In the genomic region with DNA sequence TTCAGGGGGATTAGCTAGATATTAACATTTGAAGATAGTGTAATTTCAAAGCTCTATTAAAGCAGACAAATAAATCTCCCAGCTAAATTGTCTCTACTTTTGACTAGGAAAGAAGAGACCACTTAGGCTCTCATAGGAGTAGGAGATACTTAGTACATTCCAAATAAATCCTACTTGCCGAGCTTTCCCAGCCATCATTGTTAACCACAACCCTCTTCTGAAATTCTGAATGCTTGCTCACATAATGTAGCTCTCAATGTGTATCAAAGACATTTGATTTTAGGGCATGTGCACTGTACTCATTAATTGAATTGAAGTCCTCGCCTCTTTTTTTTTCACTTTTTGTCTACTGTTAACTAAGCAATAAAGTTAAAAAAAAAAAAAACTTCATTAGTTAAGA, we compare ENCODE assay signal across 24 cellular contexts.
DNase-seq lines count a peak whose midpoint lies in the region; ATAC-seq and TF ChIP-seq lines count a peak whose summit lies in the region.
"Had no signal": no experiment of that assay in that cellular context is flagged by ENCODE, and none has a peak within 500 bp of the region (broad histone marks: within the 10 kb centered on the region; RNA-seq: fewer than 3 reads in every experiment).

No MANE protein-coding gene starts in this region.

- no peaks in the 10 kb centered on the region for H3K79me1 ChIP-seq in neuronal stem cell (ENCODE audit: low read depth, low read length)

- no peaks in the 10 kb centered on the region for H4K20me1 ChIP-seq in smooth muscle cell (ENCODE audit: low read depth)
- H4K20me1 ChIP-seq: BLaER1 treated with 17β-estradiol and CSF1 and Interleukin-3, amounts not matched to agents 10 nM and 100 nM had no signal

- H3K36me3 Mint-ChIP-seq in brain, result no peaks in the 10 kb centered on the region
- H3K36me3 Mint-ChIP-seq: CD14-positive monocyte; CD8-positive, alpha-beta memory T cell had no signal

- no peaks in the 10 kb centered on the region for H3F3A ChIP-seq in smooth muscle cell (ENCODE audit: low read depth)

- WGBS in smooth muscle cell (ENCODE audit: low lambda C conversion rate), result 60% methylated on average over 2 of the region's 2 CpGs
- WGBS in neuronal stem cell (ENCODE audit: extremely low coverage in 2 of 2, insufficient read length in 2 of 2, insufficient replicate concordance in 1 of 2), 2 donors, result no CpG with 5 or more reads among the region's 2 CpGs

- no peak overlapping the region for H4K8ac ChIP-seq in neuronal stem cell (ENCODE audit: low read depth, low read length)

- H2AK5ac ChIP-seq in neuronal stem cell (ENCODE audit: low read depth, low read length), result no peak overlapping the region

- H3K4me3 Mint-ChIP-seq in brain, result no peak overlapping the region
- H3K4me3 Mint-ChIP-seq: CD14-positive monocyte; CD4-positive, alpha-beta T cell; CD8-positive, alpha-beta memory T cell had no signal

- peaks cover 34% of the 10 kb centered on the region for H3K4me1 Mint-ChIP-seq in brain
- H3K4me1 Mint-ChIP-seq: CD14-positive monocyte; CD8-positive, alpha-beta memory T cell had no signal

- H3K4me3 ChIP-seq in neuron (ENCODE audit: low read length), result no peak overlapping the region
- H3K4me3 ChIP-seq in smooth muscle cell, result no peak overlapping the region
- H3K4me3 ChIP-seq in neuronal stem cell (ENCODE audit: low read length in 2 of 2), result no peak overlapping the region
- H3K4me3 ChIP-seq: A549; BLaER1 treated with 17β-estradiol and CSF1 and Interleukin-3, amounts not matched to agents 10 nM and 100 nM; GM12878; GM23248 had no signal

- H3K9me3 ChIP-seq in neuron (ENCODE audit: low read length), result no peaks in the 10 kb centered on the region
- H3K9me3 ChIP-seq in smooth muscle cell (replicated peaks; ENCODE audit: low read depth), result no peaks in the 10 kb centered on the region
- no peaks in the 10 kb centered on the region for H3K9me3 ChIP-seq in neuronal stem cell (replicated peaks in 1 of 2; ENCODE audit: control insufficient read depth in 2 of 2, insufficient read depth in 1 of 2, low read depth in 1 of 2, low read length in 2 of 2)
- H3K9me3 ChIP-seq: A549; BE2C; BLaER1 treated with 17β-estradiol and CSF1 and Interleukin-3, amounts not matched to agents 10 nM and 100 nM had no signal

- no peak overlapping the region for H3K18ac ChIP-seq in neuronal stem cell (ENCODE audit: low read length)

- no peak overlapping the region for H4K91ac ChIP-seq in neuronal stem cell (ENCODE audit: low read depth, low read length, poor library complexity)

- H3K27ac Mint-ChIP-seq in brain, result peak overlapping the region in 3 of 5 experiments; percentile 55 to 89 (median 69)
- H3K27ac Mint-ChIP-seq: CD14-positive monocyte; CD4-positive, alpha-beta T cell; CD8-positive, alpha-beta memory T cell had no signal

- DNase-seq in amniotic epithelial cell (ENCODE audit: low read depth), result peak; percentile 14
- DNase-seq in smooth muscle cell (lab: John Stamatoyannopoulos, UW; ENCODE audit: unreplicated experiment), result no peak
- DNase-seq in NCI-H69 (lab: John Stamatoyannopoulos, UW), result no peak
- DNase-seq in neuronal stem cell (ENCODE audit: low spot score), result no peak
- DNase-seq: 8988T; ACHN; AML-193; BE2C; CD4-positive, alpha-beta T cell; CD8-positive, alpha-beta memory T cell; DMS 273 treated with DMSO at 0.1 percent for 48 hours; DMS79; EL; GDM1; GM23248; H7; HCEC 1CT had no signal

- no peak for TF ChIP-seq CTCF in brain (conservative IDR thresholded peaks at IDR 0.05)
- no peak for TF ChIP-seq CTCF in smooth muscle cell (IDR thresholded peaks at IDR 0.05; ENCODE audit: borderline replicate concordance, insufficient read depth, poor library complexity, severe bottlenecking)

- peaks cover 13% of the 10 kb centered on the region for H3K27me3 Mint-ChIP-seq in brain
- H3K27me3 Mint-ChIP-seq: CD4-positive, alpha-beta T cell; CD8-positive, alpha-beta memory T cell had no signal

- no peak overlapping the region for H2BK5ac ChIP-seq in neuronal stem cell (ENCODE audit: low read length)

- no peak overlapping the region for H2BK12ac ChIP-seq in neuronal stem cell (ENCODE audit: low read length)

- no peak overlapping the region for H3K9ac ChIP-seq in smooth muscle cell (ENCODE audit: low read depth)
- no peak overlapping the region for H3K9ac ChIP-seq in neuronal stem cell (ENCODE audit: low read depth, low read length, poor library complexity)
- H3K9ac ChIP-seq: BLaER1 treated with 17β-estradiol and CSF1 and Interleukin-3, amounts not matched to agents 10 nM and 100 nM; GM23248 had no signal

- H3K27ac ChIP-seq in smooth muscle cell (ENCODE audit: low read depth), result peak overlapping the region; percentile 6
- no peak overlapping the region for H3K27ac ChIP-seq in neuronal stem cell (replicated peaks; ENCODE audit: low read length)
- H3K27ac ChIP-seq: A549; BLaER1 treated with 17β-estradiol and CSF1 and Interleukin-3, amounts not matched to agents 10 nM and 100 nM; GM23248 had no signal

- H3K4me1 ChIP-seq in neuron (ENCODE audit: insufficient read depth, low read length) (peaks cover 24% of the 10 kb centered on the region), smooth muscle cell (ENCODE audit: low read depth) (no peaks in the 10 kb centered on the region), neuronal stem cell (ENCODE audit: control insufficient read depth in 2 of 2, insufficient read depth in 1 of 2, low read depth in 1 of 2, low read length in 2 of 2) (peaks cover 0 to 10% of the 10 kb centered on the region in 2 donors)
- H3K4me1 ChIP-seq: A549, BE2C had no signal

- H3K14ac ChIP-seq in neuronal stem cell (ENCODE audit: low read length), result no peak overlapping the region

- no peak overlapping the region for H3K4ac ChIP-seq in neuronal stem cell (ENCODE audit: low read length)

- no peak overlapping the region for H2BK120ac ChIP-seq in neuronal stem cell (ENCODE audit: low read depth, low read length)

- H2BK15ac ChIP-seq in neuronal stem cell (ENCODE audit: low read length), result no peak overlapping the region

- H2AFZ ChIP-seq in neuron (ENCODE audit: low read depth, low read length) (peak overlapping the region; percentile 3), smooth muscle cell (ENCODE audit: low read depth) (no peak overlapping the region), neuronal stem cell (ENCODE audit: low read length) (no peak overlapping the region)
- H2AFZ ChIP-seq: GM23248 had no signal

- no peak for ATAC-seq in GM19452 (IDR thresholded peaks at IDR 0.05; ENCODE audit: unreplicated experiment)
- ATAC-seq: A549, GM12878 had no signal

- H3K23ac ChIP-seq in neuronal stem cell (ENCODE audit: low read depth, low read length, poor library complexity), result no peak overlapping the region

- H3K9me3 Mint-ChIP-seq in brain, result no peaks in the 10 kb centered on the region

- H3K27me3 ChIP-seq in neuron (ENCODE audit: insufficient read depth, low read length) (no peaks in the 10 kb centered on the region), smooth muscle cell (ENCODE audit: low read depth) (no peaks in the 10 kb centered on the region), neuronal stem cell (ENCODE audit: control insufficient read depth in 3 of 3, insufficient read depth in 3 of 3, low read depth in 1 of 3, low read length in 3 of 3) (no peaks in the 10 kb centered on the region)
- H3K27me3 ChIP-seq: BE2C; BLaER1 treated with 17β-estradiol and CSF1 and Interleukin-3, amounts not matched to agents 10 nM and 100 nM had no signal

- H3K4me2 ChIP-seq in smooth muscle cell, result no peak overlapping the region
- H3K4me2 ChIP-seq in neuronal stem cell (ENCODE audit: insufficient read depth, low read length, poor library complexity, severe bottlenecking), result no peak overlapping the region
- H3K4me2 ChIP-seq: A549; BLaER1 treated with 17β-estradiol and CSF1 and Interleukin-3, amounts not matched to agents 10 nM and 100 nM had no signal

- no peaks in the 10 kb centered on the region for H3K79me2 ChIP-seq in smooth muscle cell (ENCODE audit: low read depth)

- H3K36me3 ChIP-seq in neuron (ENCODE audit: insufficient read depth, low read length) (no peaks in the 10 kb centered on the region), smooth muscle cell (ENCODE audit: low read depth) (no peaks in the 10 kb centered on the region), neuronal stem cell (replicated peaks in 1 of 2; ENCODE audit: control insufficient read depth in 2 of 2, insufficient read depth in 2 of 2, low read length in 2 of 2) (no peaks in the 10 kb centered on the region)
- H3K36me3 ChIP-seq: BE2C; BLaER1 treated with 17β-estradiol and CSF1 and Interleukin-3, amounts not matched to agents 10 nM and 100 nM had no signal
